Comparison of ENCODE assay signal across 8 cellular contexts in genomic region chr4:139015269-139015947, GRCh38. TPM values are rescaled to one million over a fixed set of nuclear protein-coding genes. Genes with fewer than 3 reads are reported as not detected.
DNase-seq lines count a peak whose midpoint lies in the region; TF ChIP-seq lines count a peak whose summit lies in the region.

A gene with protein sequence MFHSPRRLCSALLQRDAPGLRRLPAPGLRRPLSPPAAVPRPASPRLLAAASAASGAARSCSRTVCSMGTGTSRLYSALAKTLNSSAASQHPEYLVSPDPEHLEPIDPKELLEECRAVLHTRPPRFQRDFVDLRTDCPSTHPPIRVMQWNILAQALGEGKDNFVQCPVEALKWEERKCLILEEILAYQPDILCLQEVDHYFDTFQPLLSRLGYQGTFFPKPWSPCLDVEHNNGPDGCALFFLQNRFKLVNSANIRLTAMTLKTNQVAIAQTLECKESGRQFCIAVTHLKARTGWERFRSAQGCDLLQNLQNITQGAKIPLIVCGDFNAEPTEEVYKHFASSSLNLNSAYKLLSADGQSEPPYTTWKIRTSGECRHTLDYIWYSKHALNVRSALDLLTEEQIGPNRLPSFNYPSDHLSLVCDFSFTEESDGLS (plus strand): TSS chr4:139015781. CDS start chr4:139015982, 201 bp downstream.

- peak within 1 kb of the TSS; percentile 65 for H3K4me2 ChIP-seq in neuronal stem cell (ENCODE audit: insufficient read depth, low read length, poor library complexity, severe bottlenecking)

- H3K79me1 ChIP-seq in neuronal stem cell (ENCODE audit: low read depth, low read length), result peaks cover 2% of the 10 kb centered on the region

- TF ChIP-seq CTCF in HFFc6 (IDR thresholded peaks at IDR 0.05), result no peak; the same call in 1 of the 2 replicates

- WGBS in neuronal stem cell (ENCODE audit: extremely low coverage in 2 of 2, insufficient read length in 2 of 2, insufficient replicate concordance in 1 of 2), 2 donors, result no CpG with 5 or more reads among the region's 62 CpGs

- in situ Hi-C loops in SK-MEL-5 (cut with HindIII; ENCODE audit: low pct_unique_long_range_greater_than_20kb, low sequenced_read_pairs), result no loop called here

- H4K91ac ChIP-seq in neuronal stem cell (ENCODE audit: low read depth, low read length, poor library complexity), result no peak within 1 kb of the TSS

- peak within 1 kb of the TSS; percentile 96 for H3K4me3 Mint-ChIP-seq in HFFc6

- H3K4me3 ChIP-seq in GM08714 (ENCODE audit: low read length) (peak within 1 kb of the TSS; percentile 94), neuronal stem cell (ENCODE audit: low read length in 2 of 2) (peak within 1 kb of the TSS; percentile 79 to 96), subcutaneous abdominal adipose tissue (ENCODE audit: low read depth in 1 of 5, low read length in 5 of 5) (peak within 1 kb of the TSS; percentile 81 to 97 (median 95))

- no peak within 1 kb of the TSS for H2BK120ac ChIP-seq in neuronal stem cell (ENCODE audit: low read depth, low read length)

- no peak within 1 kb of the TSS for H2BK12ac ChIP-seq in neuronal stem cell (ENCODE audit: low read length)

- peaks cover 21% of the 10 kb centered on the region for H3K36me3 Mint-ChIP-seq in HFFc6 (ENCODE audit: low read depth)

- peaks cover 46% of the 10 kb centered on the region for H3K4me1 Mint-ChIP-seq in HFFc6 (ENCODE audit: low read depth)

- DNase-seq in HFFc6, result peak; percentile 94
- DNase-seq in NAMALWA (ENCODE audit: low spot score), result peak; percentile 92
- DNase-seq in SK-MEL-5 (ENCODE audit: low read depth, low spot score), result peak; percentile 88
- peak; percentile 94 for DNase-seq in activated naive CD4-positive, alpha-beta T cell treated with Interleukin-2 at 50 U/mL for 16 hours
- peak; percentile 70 for DNase-seq in foreskin melanocyte
- peak; percentile 85 for DNase-seq in neuronal stem cell (ENCODE audit: low spot score)

- no peak within 1 kb of the TSS for H3K4ac ChIP-seq in neuronal stem cell (ENCODE audit: low read length)

- peak within 1 kb of the TSS; percentile 89 for H2BK5ac ChIP-seq in neuronal stem cell (ENCODE audit: low read length)

- H3K4me1 ChIP-seq in neuronal stem cell (ENCODE audit: control insufficient read depth in 2 of 2, insufficient read depth in 1 of 2, low read depth in 1 of 2, low read length in 2 of 2) (peaks cover 4 to 14% of the 10 kb centered on the region in 2 donors), subcutaneous abdominal adipose tissue (ENCODE audit: control insufficient read depth in 5 of 5, insufficient read depth in 5 of 5, low read length in 5 of 5) (peaks cover 8 to 47% (median 38%) of the 10 kb centered on the region in 5 donors)

- H3K9me3 ChIP-seq in neuronal stem cell (replicated peaks in 1 of 2; ENCODE audit: control insufficient read depth in 2 of 2, insufficient read depth in 1 of 2, low read depth in 1 of 2, low read length in 2 of 2), result no peaks in the 10 kb centered on the region
- H3K9me3 ChIP-seq in subcutaneous abdominal adipose tissue (ENCODE audit: control insufficient read depth in 5 of 5, low read length in 5 of 5), result no peaks in the 10 kb centered on the region

- H4K8ac ChIP-seq in neuronal stem cell (ENCODE audit: low read depth, low read length), result no peak within 1 kb of the TSS

- H3K27me3 ChIP-seq in neuronal stem cell (ENCODE audit: control insufficient read depth in 3 of 3, insufficient read depth in 3 of 3, low read depth in 1 of 3, low read length in 3 of 3) (no peaks in the 10 kb centered on the region), subcutaneous abdominal adipose tissue (ENCODE audit: control insufficient read depth in 5 of 5, insufficient read depth in 4 of 5, low read length in 5 of 5) (no peaks in the 10 kb centered on the region)

- peak within 1 kb of the TSS; percentile 62 for H2AK5ac ChIP-seq in neuronal stem cell (ENCODE audit: low read depth, low read length)

- peak within 1 kb of the TSS; percentile 87 for H3K18ac ChIP-seq in neuronal stem cell (ENCODE audit: low read length)

- H3K27ac ChIP-seq in neuronal stem cell (replicated peaks; ENCODE audit: low read length) (peak within 1 kb of the TSS; percentile 80), subcutaneous abdominal adipose tissue (ENCODE audit: low read depth, low read length) (peak within 1 kb of the TSS; percentile 94)

- H3K27me3 Mint-ChIP-seq in HFFc6 (ENCODE audit: insufficient read depth), result peaks cover 5% of the 10 kb centered on the region

- peak within 1 kb of the TSS; percentile 93 for H2AFZ ChIP-seq in neuronal stem cell (ENCODE audit: low read length)

- peak within 1 kb of the TSS; percentile 91 for H3K23ac ChIP-seq in neuronal stem cell (ENCODE audit: low read depth, low read length, poor library complexity)

- peaks cover 0 to 11% of the 10 kb centered on the region in 2 donors for H3K36me3 ChIP-seq in neuronal stem cell (replicated peaks in 1 of 2; ENCODE audit: control insufficient read depth in 2 of 2, insufficient read depth in 2 of 2, low read length in 2 of 2)
- H3K36me3 ChIP-seq in subcutaneous abdominal adipose tissue (ENCODE audit: control insufficient read depth in 5 of 5, insufficient read depth in 5 of 5, low read length in 5 of 5), result peaks cover 0 to 4% (median 0%) of the 10 kb centered on the region in 5 donors

- H3K9ac ChIP-seq in neuronal stem cell (ENCODE audit: low read depth, low read length, poor library complexity) (peak within 1 kb of the TSS; percentile 84), subcutaneous abdominal adipose tissue (ENCODE audit: low read length in 5 of 5) (peak within 1 kb of the TSS; percentile 85 to 98 (median 89))

- H2BK15ac ChIP-seq in neuronal stem cell (ENCODE audit: low read length), result no peak within 1 kb of the TSS

- H3K9me3 Mint-ChIP-seq in HFFc6, result peaks cover 4% of the 10 kb centered on the region; the same call in 1 of the 2 replicates

- H3K27ac Mint-ChIP-seq in HFFc6, result peak within 1 kb of the TSS; percentile 98

- peak within 1 kb of the TSS; percentile 87 for H3K14ac ChIP-seq in neuronal stem cell (ENCODE audit: low read length)

RNA-seq across cellular contexts. Expression of the gene that starts here (rescaled TPM):
- total RNA-seq in HFFc6 (2021; fragmentation: NEBNext Ultra II Directional; extraction: Animal tissue kit (Norgen Biotek cat#: 25700)), result 10 to 100 TPM; 16.7 to 23.5 (median 18.3) TPM
- 20.4 and 24.0 TPM in 2 replicates for total RNA-seq in SK-MEL-5 (2014; rRNA removed; shearing (Covaris generic))
- 12.7 and 14.9 TPM in 2 replicates for polyA plus RNA-seq in SK-MEL-5 (2015; cell fraction: cytosol; rRNA removed)
- 6.2 and 16.1 TPM in 2 replicates for polyA plus RNA-seq in SK-MEL-5 (2015; cell fraction: nucleus; rRNA removed)
- 3.8 TPM for polyA plus RNA-seq in neuronal stem cell (2013, experiment 1 of 2)
- polyA plus RNA-seq in neuronal stem cell (2013, experiment 2 of 2), result 4.4 TPM

Comparison
In these comparisons a context has a peak if more than half of its experiments do, and no peak if none do; other contexts are left out.
1. Peak in every context shown above with its lines: DNase-seq, H3K4me3 ChIP-seq and H3K27ac ChIP-seq.